Comparison of ENCODE assay signal across 1 cellular context in genomic region chr16:4354512-4355409, GRCh38.
TF ChIP-seq lines count a peak whose summit lies in the region.

No MANE protein-coding gene starts in this region.

TF ChIP-seq in WTC11, 78 proteins besides CTCF, POLR2A, EP300 and RAD21 (continued from another document):
- TF ChIP-seq HMGXB4 (CRISPR knock-in tag; IDR thresholded peaks at IDR 0.05) (no peak), SMAD4 (CRISPR knock-in tag; IDR thresholded peaks at IDR 0.05) (no peak), SP1 (CRISPR knock-in tag; conservative IDR thresholded peaks at IDR 0.05) (no peak), HMGA2 (CRISPR knock-in tag; IDR thresholded peaks at IDR 0.05) (no peak), NFE2L1 (CRISPR knock-in tag; IDR thresholded peaks at IDR 0.05) (no peak)
